ENCODE assay signal across 13 cellular contexts in genomic region chr11:109037856-109038780, GRCh38.
DNase-seq lines count a peak whose midpoint lies in the region; ATAC-seq, FAIRE-seq and TF ChIP-seq lines count a peak whose summit lies in the region.
"Had no signal": no experiment of that assay in that cellular context is flagged by ENCODE, and none has a peak within 500 bp of the region (broad histone marks: within the 10 kb centered on the region; RNA-seq: fewer than 3 reads in every experiment).

No MANE protein-coding gene starts in this region.

- 2% methylated on average over 3 of the region's 3 CpGs for WGBS in HepG2 (ENCODE audit: low lambda C conversion rate)

- no peak overlapping the region for H2AFZ ChIP-seq in HepG2 (ENCODE audit: low read length)

- H3K9ac ChIP-seq in HepG2 (ENCODE audit: insufficient read depth, low read depth, low read length), result no peak overlapping the region

- no peaks in the 10 kb centered on the region for H3K36me3 ChIP-seq in ascending aorta
- H3K36me3 ChIP-seq in HepG2 (replicated peaks in 1 of 2; ENCODE audit: control insufficient read depth in 1 of 2, insufficient read depth in 2 of 2, low read length in 2 of 2), result no peaks in the 10 kb centered on the region
- H3K36me3 ChIP-seq: neutrophil, WERI-Rb-1 had no signal

- ATAC-seq in HepG2, result no peak
- no peak for ATAC-seq in HG03439 (IDR thresholded peaks at IDR 0.05; ENCODE audit: unreplicated experiment)
- ATAC-seq: activated T-cell treated with anti-CD3 and anti-CD28 coated beads, Interleukin-2, amount 50 U/mL, for 4 hours had no signal

- no peak overlapping the region for H3K4me3 Mint-ChIP-seq in osteocyte (ENCODE audit: unreplicated experiment)
- H3K4me3 Mint-ChIP-seq: activated T-cell treated with anti-CD3 and anti-CD28 coated beads, Interleukin-2, amount 50 U/mL, for 4 hours had no signal

- intact Hi-C loops in ascending aorta (cut with DNase I), result loop anchor here (1.0 kb wide), 1 partner anchor 33 kb away; no protein-coding TSS in a partner anchor
- intact Hi-C loops in HepG2 (cut with micrococcal nuclease; ENCODE audit: unreplicated experiment), result no loop called here

- H3K4me1 ChIP-seq in ascending aorta (peaks cover 0 to 5% of the 10 kb centered on the region in 2 donors), HepG2 (ENCODE audit: insufficient read depth, low read length) (no peaks in the 10 kb centered on the region)

- no peaks in the 10 kb centered on the region for H3K79me2 ChIP-seq in HepG2 (ENCODE audit: insufficient read depth, low read length)

- H3K36me3 Mint-ChIP-seq in osteocyte (ENCODE audit: unreplicated experiment), result no peaks in the 10 kb centered on the region

- H3K27ac Mint-ChIP-seq in osteocyte (ENCODE audit: unreplicated experiment), result no peak overlapping the region

- POLR2A ChIA-PET in HepG2 (lab: Yijun Ruan, JAX), result no interaction called here

- H4K20me1 ChIP-seq in HepG2 (ENCODE audit: insufficient read depth, low read length), result no peaks in the 10 kb centered on the region

- no peak overlapping the region for H3K4me2 ChIP-seq in HepG2 (ENCODE audit: low read depth, low read length)

- in situ Hi-C loops in HepG2 (cut with HindIII; ENCODE audit: extremely low pct_ligation_motif_present, low pct_unique_long_range_greater_than_20kb), result no loop called here

- H3K9me3 ChIP-seq in ascending aorta (no peaks in the 10 kb centered on the region), HepG2 (ENCODE audit: low read length) (no peaks in the 10 kb centered on the region)
- H3K9me3 ChIP-seq: neutrophil had no signal

- H3K27me3 ChIP-seq in ascending aorta (no peaks in the 10 kb centered on the region), HepG2 (ENCODE audit: control insufficient read depth in 1 of 2, insufficient read depth in 2 of 2, low read length in 2 of 2) (no peaks in the 10 kb centered on the region)
- H3K27me3 ChIP-seq: neutrophil had no signal

- DNase-seq in GM04504 (ENCODE audit: low read depth), result peak; percentile 94
- DNase-seq in ascending aorta (ENCODE audit: low spot score in 2 of 2), result peak in 1 of 2 donors; percentile 65
- peak; percentile 44 for DNase-seq in fibroblast of villous mesenchyme (ENCODE audit: low read depth)
- peak; percentile 18 for DNase-seq in putamen (ENCODE audit: low spot score)
- DNase-seq in NCI-H2196 treated with DMSO at 0.1 percent for 48 hours (lab: John Stamatoyannopoulos, UW; ENCODE audit: unreplicated experiment), result no peak
- no peak for DNase-seq in HepG2 (ENCODE audit: low spot score)
- DNase-seq in osteocyte (ENCODE audit: extremely low spot score, unreplicated experiment), result no peak
- DNase-seq: activated T-cell treated with anti-CD3 and anti-CD28 coated beads, Interleukin-2, amount 50 U/mL, for 4 hours; NCI-H2029; WERI-Rb-1 had no signal

- no peak for TF ChIP-seq EP300 in HepG2 (IDR thresholded peaks at IDR 0.05; ENCODE audit: low read depth in 2 of 2, low read length in 2 of 2)
- TF ChIP-seq EP300 in HepG2 (CRISPR knock-in tag; IDR thresholded peaks at IDR 0.05; ENCODE audit: borderline replicate concordance), result no peak

- peaks cover 3% of the 10 kb centered on the region for H3K9me3 Mint-ChIP-seq in osteocyte (ENCODE audit: unreplicated experiment)
- H3K9me3 Mint-ChIP-seq: activated T-cell treated with anti-CD3 and anti-CD28 coated beads, Interleukin-2, amount 50 U/mL, for 4 hours had no signal

- CTCF ChIA-PET in HepG2 (lab: Yijun Ruan, JAX; ENCODE audit: low intra/inter-chr PET ratio, low total read pairs), result no interaction called here

- H3K27ac ChIP-seq in ascending aorta (peak overlapping the region; percentile 7 to 17), HepG2 (ENCODE audit: extremely low read length, insufficient read depth, low read length) (no peak overlapping the region)
- H3K27ac ChIP-seq: neutrophil, WERI-Rb-1 had no signal

- H3K4me3 ChIP-seq in ascending aorta (no peak overlapping the region), fibroblast of villous mesenchyme (ENCODE audit: low read depth, low read length) (no peak overlapping the region), HepG2 (replicated peaks in 1 of 3; ENCODE audit: insufficient read depth in 1 of 3, low read depth in 2 of 3, low read length in 3 of 3) (no peak overlapping the region)

- no peak for TF ChIP-seq CTCF in ascending aorta (IDR thresholded peaks at IDR 0.05)
- TF ChIP-seq CTCF in fibroblast of villous mesenchyme (IDR thresholded peaks at IDR 0.05; ENCODE audit: insufficient read depth, low read depth, low read length), result no peak
- no peak for TF ChIP-seq CTCF in HepG2 (CRISPR knock-in tag; IDR thresholded peaks at IDR 0.05)
- TF ChIP-seq CTCF in osteocyte (IDR thresholded peaks at IDR 0.05), result no peak

- H3K4me1 Mint-ChIP-seq in osteocyte (ENCODE audit: unreplicated experiment), result peaks cover 22% of the 10 kb centered on the region

- no peak for TF ChIP-seq RAD21 in HepG2 (CRISPR knock-in tag; IDR thresholded peaks at IDR 0.05)

- no TSS peak for BruUV-seq in HepG2 (replicated peaks; lab: Mats Ljungman, UMichigan)

- no peak for FAIRE-seq in HepG2 (lab: Jason Lieb, UNC)
- FAIRE-seq: RCC 7860 had no signal

- no peak for TF ChIP-seq POLR2A in HepG2 (IDR thresholded peaks at IDR 0.05; ENCODE audit: insufficient read depth in 1 of 2, low read depth in 2 of 2, low read length in 2 of 2)

- no peaks in the 10 kb centered on the region for H3K27me3 Mint-ChIP-seq in osteocyte (ENCODE audit: unreplicated experiment)

TF ChIP-seq in HepG2, 621 proteins besides CTCF, POLR2A, EP300 and RAD21:
- no peak for TF ChIP-seq SIN3B (IDR thresholded peaks at IDR 0.05; ENCODE audit: low read length)
- no peak for TF ChIP-seq HINFP (CRISPR knock-in tag; IDR thresholded peaks at IDR 0.05; ENCODE audit: low read depth)
- TF ChIP-seq MED13 (CRISPR knock-in tag; IDR thresholded peaks at IDR 0.05), result no peak
- TF ChIP-seq ZNF644 (CRISPR knock-in tag; IDR thresholded peaks at IDR 0.05; ENCODE audit: low read depth), result no peak
- TF ChIP-seq IRF9 (CRISPR knock-in tag; IDR thresholded peaks at IDR 0.05; ENCODE audit: borderline replicate concordance), result no peak
- no peak for TF ChIP-seq ZNF256 (CRISPR knock-in tag; conservative IDR thresholded peaks at IDR 0.05)
- TF ChIP-seq, protein P1, sequence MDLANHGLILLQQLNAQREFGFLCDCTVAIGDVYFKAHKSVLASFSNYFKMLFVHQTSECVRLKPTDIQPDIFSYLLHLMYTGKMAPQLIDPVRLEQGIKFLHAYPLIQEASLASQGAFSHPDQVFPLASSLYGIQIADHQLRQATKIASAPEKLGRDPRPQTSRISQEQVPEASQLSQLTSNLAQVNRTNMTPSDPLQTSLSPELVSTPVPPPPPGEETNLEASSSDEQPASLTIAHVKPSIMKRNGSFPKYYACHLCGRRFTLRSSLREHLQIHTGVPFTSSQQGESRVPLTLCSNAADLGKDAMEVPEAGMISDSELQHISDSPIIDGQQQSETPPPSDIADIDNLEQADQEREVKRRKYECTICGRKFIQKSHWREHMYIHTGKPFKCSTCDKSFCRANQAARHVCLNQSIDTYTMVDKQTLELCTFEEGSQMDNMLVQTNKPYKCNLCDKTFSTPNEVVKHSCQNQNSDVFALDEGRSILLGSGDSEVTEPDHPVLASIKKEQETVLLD (CRISPR knock-in tag; IDR thresholded peaks at IDR 0.05; ENCODE audit: low read depth), result no peak
- TF ChIP-seq ZZZ3 (CRISPR knock-in tag; IDR thresholded peaks at IDR 0.05; ENCODE audit: borderline replicate concordance), result no peak
- TF ChIP-seq RARG (CRISPR knock-in tag; IDR thresholded peaks at IDR 0.05; ENCODE audit: low read depth), result no peak
- TF ChIP-seq CEBPB (IDR thresholded peaks at IDR 0.05; ENCODE audit: borderline replicate concordance, low read depth, low read length), result no peak

Comparison
In these comparisons a context has a peak if more than half of its experiments do, and no peak if none do; other contexts are left out.
1. DNase-seq: peak in GM04504 (single experiment), fibroblast of villous mesenchyme (single experiment) and putamen (single experiment); none in NCI-H2196 treated with DMSO at 0.1 percent for 48 hours (single experiment), HepG2 (single experiment) and osteocyte (single experiment).